In genomic region chr5:59709346-59709821, GRCh38 we compare ENCODE assay signal across 15 cellular contexts.
A peak's percentile ranks its signal among the peaks of the same experiment; 100 is the strongest.
DNase-seq lines count a peak whose midpoint lies in the region; ATAC-seq and TF ChIP-seq lines count a peak whose summit lies in the region.
"Had no signal": no experiment of that assay in that cellular context is flagged by ENCODE, and none has a peak within 500 bp of the region (broad histone marks: within the 10 kb centered on the region; RNA-seq: fewer than 3 reads in every experiment).

No MANE protein-coding gene starts in this region.

- H3K27me3 ChIP-seq in A673 (replicated peaks; ENCODE audit: insufficient read depth, low read depth, low read length, poor library complexity) (no peaks in the 10 kb centered on the region), IMR-90 (ENCODE audit: control insufficient read depth, insufficient read depth, low read length) (no peaks in the 10 kb centered on the region), colonic mucosa (no peaks in the 10 kb centered on the region), mesendoderm (ENCODE audit: insufficient read depth, low read length, poor library complexity) (no peaks in the 10 kb centered on the region), upper lobe of right lung (no peaks in the 10 kb centered on the region), adrenal gland (no peaks in the 10 kb centered on the region)
- H3K27me3 ChIP-seq: heart left ventricle had no signal

- no peak overlapping the region; the same call in 1 of the 2 replicates for H3K18ac ChIP-seq in IMR-90 (ENCODE audit: low read depth, low read length)
- H3K18ac ChIP-seq in mesendoderm (ENCODE audit: low read length), result peak overlapping the region; percentile 92

- H2BK120ac ChIP-seq in IMR-90 (ENCODE audit: low read depth, low read length) (no peak overlapping the region), mesendoderm (ENCODE audit: low read depth, low read length) (peak overlapping the region; percentile 23)

- no peak overlapping the region for H2BK20ac ChIP-seq in IMR-90 (ENCODE audit: low read depth, low read length)

- no peaks in the 10 kb centered on the region for H3K79me2 ChIP-seq in mesendoderm (ENCODE audit: control insufficient read depth, insufficient read depth, low read length)

- H3K9me3 Mint-ChIP-seq in activated naive CD4-positive, alpha-beta T cell treated with anti-CD3 and anti-CD28 coated beads, Interleukin-2, amount 10 ng/mL, durations not matched to agents 7 days and 5 days, result peaks cover 8% of the 10 kb centered on the region
- H3K9me3 Mint-ChIP-seq: activated naive CD4-positive, alpha-beta T cell treated with anti-CD3 and anti-CD28 coated beads, Interleukin-2, amount 50 U/mL, for 24 hours had no signal

- TF ChIP-seq POLR2A in IMR-90 (IDR thresholded peaks at IDR 0.05; ENCODE audit: low read depth, low read length) (no peak), adrenal gland (IDR thresholded peaks at IDR 0.05) (no peak)

- H3K79me1 ChIP-seq in IMR-90 (ENCODE audit: low read depth in 1 of 2, low read length in 2 of 2) (no peaks in the 10 kb centered on the region), mesendoderm (ENCODE audit: low read length) (no peaks in the 10 kb centered on the region)

- H4K20me1 ChIP-seq in IMR-90 (ENCODE audit: insufficient read depth, low read length), result no peaks in the 10 kb centered on the region

- H3K27ac ChIP-seq in A673 (ENCODE audit: low read depth, low read length, poor library complexity, severe bottlenecking) (no peak overlapping the region), IMR-90 (ENCODE audit: insufficient read depth, low read length) (peak overlapping the region; percentile 68; the same call in 1 of the 2 replicates), colonic mucosa (peak overlapping the region; percentile 12), mesendoderm (ENCODE audit: low read depth, low read length) (peak overlapping the region; percentile 97), upper lobe of right lung (no peak overlapping the region), adrenal gland (no peak overlapping the region)
- H3K27ac ChIP-seq: lower lobe of right lung had no signal

- TF ChIP-seq RAD21 in IMR-90 (IDR thresholded peaks at IDR 0.05; ENCODE audit: low read length), result no peak

- H3K4ac ChIP-seq in IMR-90 (ENCODE audit: low read depth, low read length), result no peak overlapping the region
- no peak overlapping the region for H3K4ac ChIP-seq in mesendoderm (ENCODE audit: low read depth, low read length)

- H3K9me3 ChIP-seq in A673 (ENCODE audit: low read depth, low read length, poor library complexity, severe bottlenecking) (no peaks in the 10 kb centered on the region), IMR-90 (ENCODE audit: control insufficient read depth, insufficient read depth, low read length) (no peaks in the 10 kb centered on the region), colonic mucosa (no peaks in the 10 kb centered on the region), upper lobe of right lung (no peaks in the 10 kb centered on the region), adrenal gland (replicated peaks in 1 of 3) (no peaks in the 10 kb centered on the region)
- H3K9me3 ChIP-seq: lower lobe of right lung had no signal

- H3K4me1 ChIP-seq in A673 (ENCODE audit: insufficient read depth, low read length, poor library complexity, severe bottlenecking) (peaks cover 7% of the 10 kb centered on the region), IMR-90 (ENCODE audit: control insufficient read depth, insufficient read depth, low read length) (peaks cover 2% of the 10 kb centered on the region; the same call in 1 of the 2 replicates), colonic mucosa (no peaks in the 10 kb centered on the region), mesendoderm (ENCODE audit: control insufficient read depth, low read depth, low read length) (peaks cover 5% of the 10 kb centered on the region), upper lobe of right lung (peaks cover 10% of the 10 kb centered on the region), adrenal gland (replicated peaks in 1 of 2) (no peaks in the 10 kb centered on the region)
- H3K4me1 ChIP-seq: Caco-2 had no signal

- in situ Hi-C loops in IMR-90 (cut with MboI; ENCODE audit: low sequenced_read_pairs), result no loop called here

- no peak overlapping the region for H3K27ac Mint-ChIP-seq in activated naive CD4-positive, alpha-beta T cell treated with anti-CD3 and anti-CD28 coated beads, Interleukin-2, amount 10 ng/mL, durations not matched to agents 7 days and 5 days
- H3K27ac Mint-ChIP-seq: activated naive CD4-positive, alpha-beta T cell treated with anti-CD3 and anti-CD28 coated beads, Interleukin-2, amount 50 U/mL, for 24 hours had no signal

- no peak overlapping the region for H4K91ac ChIP-seq in IMR-90 (ENCODE audit: insufficient read depth, low read depth, low read length)

- H2BK5ac ChIP-seq in IMR-90 (ENCODE audit: low read depth, low read length, poor library complexity, severe bottlenecking), result no peak overlapping the region
- H2BK5ac ChIP-seq in mesendoderm (ENCODE audit: low read length), result peak overlapping the region; percentile 79

- no peak overlapping the region for H4K8ac ChIP-seq in IMR-90 (ENCODE audit: low read depth in 2 of 2, low read length in 2 of 2)
- no peak overlapping the region for H4K8ac ChIP-seq in mesendoderm (ENCODE audit: low read depth, low read length)

- H3K56ac ChIP-seq in IMR-90 (ENCODE audit: extremely low read depth, insufficient read depth, low read length) (no peak overlapping the region), mesendoderm (ENCODE audit: low read length) (peak overlapping the region; percentile 68)

- H3K4me2 ChIP-seq in IMR-90 (ENCODE audit: low read depth, low read length), result peak overlapping the region; percentile 45; the same call in 1 of the 2 replicates
- H3K4me2 ChIP-seq in mesendoderm (ENCODE audit: low read length), result no peak overlapping the region

- intact Hi-C loops in A673 (cut with micrococcal nuclease; ENCODE audit: unreplicated experiment), result no loop called here
- intact Hi-C loops in IMR-90 (cut with micrococcal nuclease), result no loop called here
- intact Hi-C loops in colonic mucosa (cut with DNase I), result no loop called here
- intact Hi-C loops in upper lobe of right lung (cut with DNase I), result no loop called here
- intact Hi-C loops in adrenal gland (cut with DNase I), result no loop called here

- no peaks in the 10 kb centered on the region for H3K27me3 Mint-ChIP-seq in activated naive CD4-positive, alpha-beta T cell treated with anti-CD3 and anti-CD28 coated beads, Interleukin-2, amount 10 ng/mL, durations not matched to agents 7 days and 5 days
- H3K27me3 Mint-ChIP-seq: activated naive CD4-positive, alpha-beta T cell treated with anti-CD3 and anti-CD28 coated beads, Interleukin-2, amount 50 U/mL, for 24 hours had no signal

- dilution Hi-C loops in IMR-90 (cut with HindIII; ENCODE audit: low sequenced_read_pairs, unreplicated experiment), result no loop called here

- CTCF ChIA-PET in A673 (lab: Charles Lee), result no interaction called here
- CTCF ChIA-PET in IMR-90 (lab: Yijun Ruan, JAX), result no interaction called here
- CTCF ChIA-PET in activated naive CD4-positive, alpha-beta T cell treated with anti-CD3 and anti-CD28 coated beads, Interleukin-2, amount 10 ng/mL, durations not matched to agents 7 days and 5 days (lab: Charles Lee), result interaction anchor here (1.3 kb wide), 1 partner anchor 151 kb away, joined by 3 read pairs; no protein-coding TSS in a partner anchor

- no TSS peak for BruUV-seq in A673 (replicated peaks; lab: Mats Ljungman, UMichigan)
- no TSS peak for BruUV-seq in IMR-90 (replicated peaks; lab: Mats Ljungman, UMichigan)

- no CpG with 5 or more reads among the region's 4 CpGs for WGBS in IMR-90 (ENCODE audit: extremely low coverage in 2 of 2, insufficient read length in 1 of 2), 2 experiments
- no CpG with 5 or more reads among the region's 4 CpGs for WGBS in mesendoderm (ENCODE audit: extremely low coverage, insufficient coverage, low lambda C conversion rate)
- 39 to 45% (median 42%) methylated on average over 4 of the region's 4 CpGs for WGBS in adrenal gland, 4 donors

- H4K5ac ChIP-seq in IMR-90 (ENCODE audit: low read depth, low read length), result no peak overlapping the region
- no peak overlapping the region for H4K5ac ChIP-seq in mesendoderm (ENCODE audit: low read length)

- POLR2A ChIA-PET in A673 (lab: Charles Lee; ENCODE audit: low non-redundant PET), result no interaction called here
- POLR2A ChIA-PET in IMR-90 (lab: Charles Lee; ENCODE audit: unreplicated experiment), result no interaction called here

- H3K4me3 ChIP-seq in A673 (ENCODE audit: low read depth, low read length, poor library complexity, severe bottlenecking), result no peak overlapping the region
- H3K4me3 ChIP-seq in IMR-90 (ENCODE audit: insufficient read depth, low read depth, low read length), result no peak overlapping the region
- H3K4me3 ChIP-seq in colonic mucosa, result no peak overlapping the region
- no peak overlapping the region for H3K4me3 ChIP-seq in mesendoderm (ENCODE audit: low read length)
- no peak overlapping the region for H3K4me3 ChIP-seq in upper lobe of right lung
- H3K4me3 ChIP-seq in adrenal gland, result no peak overlapping the region
- H3K4me3 ChIP-seq: heart left ventricle, lower lobe of right lung had no signal

- DNase-seq in A673 (ENCODE audit: low spot score), result peak; percentile 69
- DNase-seq in IMR-90, result no peak
- no peak for DNase-seq in colonic mucosa
- peak; percentile 95 for DNase-seq in mesendoderm
- no peak for DNase-seq in upper lobe of right lung
- no peak for DNase-seq in adrenal gland
- no peak for DNase-seq in left lobe of liver (ENCODE audit: low spot score)
- no peak for DNase-seq in activated naive CD4-positive, alpha-beta T cell treated with anti-CD3 and anti-CD28 coated beads, Interleukin-2, amount 10 ng/mL, durations not matched to agents 7 days and 5 days
- DNase-seq: Caco-2; erythroblast; lower lobe of right lung; NCI-H1105 treated with DMSO at 0.1 percent for 48 hours; stimulated activated naive CD8-positive, alpha-beta T cell treated with anti-CD3 and anti-CD28 coated beads, Interleukin-15, Interleukin-2, amounts not matched to agents 100 U/mL and 50 U/mL, for 24 hours had no signal

- no peak overlapping the region for H3K14ac ChIP-seq in IMR-90 (replicated peaks; ENCODE audit: low read depth, low read length)

- H2AFZ ChIP-seq in IMR-90 (replicated peaks; ENCODE audit: low read length, poor library complexity), result no peak overlapping the region

- H3K4me3 Mint-ChIP-seq in activated naive CD4-positive, alpha-beta T cell treated with anti-CD3 and anti-CD28 coated beads, Interleukin-2, amount 10 ng/mL, durations not matched to agents 7 days and 5 days, result no peak overlapping the region
- H3K4me3 Mint-ChIP-seq: activated naive CD4-positive, alpha-beta T cell treated with anti-CD3 and anti-CD28 coated beads, Interleukin-2, amount 50 U/mL, for 24 hours had no signal

- H3K23ac ChIP-seq in IMR-90 (ENCODE audit: low read depth, low read length) (no peak overlapping the region), mesendoderm (ENCODE audit: low read length) (no peak overlapping the region)

- ATAC-seq in IMR-90 (ENCODE audit: low read depth) (peak; percentile 68), upper lobe of right lung (no peak), left lobe of liver (no peak)
- ATAC-seq: heart left ventricle; lower lobe of right lung; stimulated activated naive CD8-positive, alpha-beta T cell treated with anti-CD3 and anti-CD28 coated beads, Interleukin-15, Interleukin-2, amounts not matched to agents 100 U/mL and 50 U/mL, for 24 hours had no signal

- no peak for TF ChIP-seq CTCF in A673 (conservative IDR thresholded peaks at IDR 0.05; ENCODE audit: low read depth, low read length)
- TF ChIP-seq CTCF in IMR-90 (conservative IDR thresholded peaks at IDR 0.05; ENCODE audit: low read depth, low read length), result no peak
- TF ChIP-seq CTCF in colonic mucosa (IDR thresholded peaks at IDR 0.05), result no peak
- no peak for TF ChIP-seq CTCF in upper lobe of right lung (IDR thresholded peaks at IDR 0.05)
- no peak for TF ChIP-seq CTCF in adrenal gland (IDR thresholded peaks at IDR 0.05)

- no peaks in the 10 kb centered on the region for H3K36me3 Mint-ChIP-seq in activated naive CD4-positive, alpha-beta T cell treated with anti-CD3 and anti-CD28 coated beads, Interleukin-2, amount 10 ng/mL, durations not matched to agents 7 days and 5 days
- H3K36me3 Mint-ChIP-seq: activated naive CD4-positive, alpha-beta T cell treated with anti-CD3 and anti-CD28 coated beads, Interleukin-2, amount 50 U/mL, for 24 hours had no signal

- H3K9me1 ChIP-seq in IMR-90 (ENCODE audit: insufficient read depth, low read length), result no peaks in the 10 kb centered on the region

- H2AK5ac ChIP-seq in IMR-90 (ENCODE audit: low read depth, low read length) (no peak overlapping the region), mesendoderm (ENCODE audit: low read length) (no peak overlapping the region)

- no peaks in the 10 kb centered on the region for H3K36me3 ChIP-seq in A673 (ENCODE audit: insufficient read depth, low read length, poor library complexity, severe bottlenecking)
- H3K36me3 ChIP-seq in IMR-90 (ENCODE audit: control insufficient read depth, insufficient read depth, low read length), result no peaks in the 10 kb centered on the region
- no peaks in the 10 kb centered on the region for H3K36me3 ChIP-seq in colonic mucosa
- H3K36me3 ChIP-seq in mesendoderm (ENCODE audit: control insufficient read depth, insufficient read depth, low read length), result no peaks in the 10 kb centered on the region
- no peaks in the 10 kb centered on the region for H3K36me3 ChIP-seq in upper lobe of right lung
- H3K36me3 ChIP-seq in adrenal gland (replicated peaks in 1 of 2), result no peaks in the 10 kb centered on the region
- H3K36me3 ChIP-seq: heart left ventricle, lower lobe of right lung had no signal

- H2BK15ac ChIP-seq in IMR-90 (ENCODE audit: low read depth, low read length) (no peak overlapping the region), mesendoderm (replicated peaks; ENCODE audit: low read depth) (no peak overlapping the region)

- H3K4me1 Mint-ChIP-seq in activated naive CD4-positive, alpha-beta T cell treated with anti-CD3 and anti-CD28 coated beads, Interleukin-2, amount 10 ng/mL, durations not matched to agents 7 days and 5 days, result no peaks in the 10 kb centered on the region
- H3K4me1 Mint-ChIP-seq: activated naive CD4-positive, alpha-beta T cell treated with anti-CD3 and anti-CD28 coated beads, Interleukin-2, amount 50 U/mL, for 24 hours had no signal

- no peak overlapping the region for H2AK9ac ChIP-seq in IMR-90 (replicated peaks; ENCODE audit: low read depth, low read length, poor library complexity)

- no peak overlapping the region for H3K9ac ChIP-seq in IMR-90 (ENCODE audit: low read depth, low read length)
- no peak overlapping the region for H3K9ac ChIP-seq in colonic mucosa (ENCODE audit: low read depth in 2 of 2, low read length in 2 of 2)
- H3K9ac ChIP-seq in mesendoderm (ENCODE audit: low read length), result no peak overlapping the region

Comparison
In these comparisons a context has a peak if more than half of its experiments do, and no peak if none do; other contexts are left out.
1. DNase-seq: peak in A673 (single experiment) and mesendoderm (single experiment); none in IMR-90 (single experiment), colonic mucosa (single experiment), upper lobe of right lung (single experiment), adrenal gland (0 of 7), left lobe of liver (single experiment) and activated naive CD4-positive, alpha-beta T cell treated with anti-CD3 and anti-CD28 coated beads, Interleukin-2, amount 10 ng/mL, durations not matched to agents 7 days and 5 days (single experiment).
2. H3K27ac ChIP-seq: peak in IMR-90 (single experiment), colonic mucosa (single experiment) and mesendoderm (single experiment); none in A673 (single experiment), upper lobe of right lung (single experiment) and adrenal gland (0 of 5).